28 cellular contexts compared by ENCODE assay signal in the genomic region with DNA sequence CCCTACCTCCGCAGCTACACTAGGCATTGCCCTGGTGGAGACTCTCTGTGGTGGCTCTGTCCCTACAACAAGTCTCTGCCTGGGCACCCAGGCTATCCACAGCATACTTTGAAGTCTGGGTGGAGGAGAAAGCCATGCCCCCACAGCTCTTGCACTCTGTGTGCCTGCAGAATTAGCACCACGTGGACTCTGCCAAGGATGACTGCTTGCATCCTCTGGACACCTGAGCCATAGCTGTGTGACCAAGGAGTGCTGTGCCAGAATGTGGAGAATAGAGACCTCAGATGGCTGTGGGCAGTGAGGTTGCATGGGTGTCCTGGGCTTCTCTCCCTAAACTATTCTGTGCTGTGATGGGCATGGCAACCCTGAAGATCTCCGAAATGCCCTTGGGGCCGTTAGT.
"Had no signal": no experiment of that assay in that cellular context is flagged by ENCODE, and none has a peak within 500 bp of the region (broad histone marks: within the 10 kb centered on the region; RNA-seq: fewer than 3 reads in every experiment).

No MANE protein-coding gene starts in this region.

- H3K4me3 Mint-ChIP-seq: central memory CD8-positive, alpha-beta T cell; effector memory CD8-positive, alpha-beta T cell; memory B cell; mesothelial cell of epicardium; naive B cell; natural killer cell treated with Interleukin-12 subunit alpha and Interleukin-12 subunit beta and Interleukin-15 and Interleukin-18, amount 100 ng/mL, for 72 hours; neural progenitor cell; stimulated activated memory B cell treated with anti-CD40 and anti-IgM and Interleukin-4, amounts not matched to agents 10 μg/mL and 1 μg/mL and 100 μg/mL, for 72 hours had no signal

- H3K27ac Mint-ChIP-seq: effector memory CD8-positive, alpha-beta T cell; memory B cell; mesothelial cell of epicardium; natural killer cell treated with Interleukin-12 subunit alpha and Interleukin-12 subunit beta and Interleukin-15 and Interleukin-18, amount 100 ng/mL, for 72 hours; neural progenitor cell; stimulated activated memory B cell treated with anti-CD40 and anti-IgM and Interleukin-4, amounts not matched to agents 10 μg/mL and 1 μg/mL and 100 μg/mL, for 72 hours had no signal

- H3K27ac ChIP-seq: epithelial cell of prostate, gastrocnemius medialis, neural progenitor cell, prostate gland, right atrium auricular region, skin epidermis, spleen, testis, transverse colon had no signal

- H3K9me3 Mint-ChIP-seq: central memory CD8-positive, alpha-beta T cell; effector memory CD8-positive, alpha-beta T cell; memory B cell; mesothelial cell of epicardium; naive B cell; natural killer cell treated with Interleukin-12 subunit alpha and Interleukin-12 subunit beta and Interleukin-15 and Interleukin-18, amount 100 ng/mL, for 72 hours; stimulated activated memory B cell treated with anti-CD40 and anti-IgM and Interleukin-4, amounts not matched to agents 10 μg/mL and 1 μg/mL and 100 μg/mL, for 72 hours had no signal

- H3K36me3 Mint-ChIP-seq: memory B cell; mesothelial cell of epicardium; naive B cell; natural killer cell treated with Interleukin-12 subunit alpha and Interleukin-12 subunit beta and Interleukin-15 and Interleukin-18, amount 100 ng/mL, for 72 hours; neural progenitor cell; stimulated activated memory B cell treated with anti-CD40 and anti-IgM and Interleukin-4, amounts not matched to agents 10 μg/mL and 1 μg/mL and 100 μg/mL, for 72 hours had no signal

- H3K27me3 ChIP-seq: right atrium auricular region, testis, transverse colon had no signal

- H3K4me1 ChIP-seq: prostate gland, testis had no signal

- ATAC-seq: effector memory CD8-positive, alpha-beta T cell; esophagus mucosa; gastrocnemius medialis; left lobe of liver; mucosa of descending colon; stimulated activated memory B cell treated with anti-CD40 and anti-IgM and Interleukin-4, amounts not matched to agents 10 μg/mL and 1 μg/mL and 100 μg/mL, for 72 hours; stimulated activated naive CD8-positive, alpha-beta T cell treated with anti-CD3 and anti-CD28 coated beads, Interleukin-15, Interleukin-2, amounts not matched to agents 100 U/mL and 50 U/mL, for 24 hours had no signal

- H3K4me3 ChIP-seq: gastrocnemius medialis, lung, mucosa of descending colon, neural progenitor cell, prostate gland, right atrium auricular region, skin epidermis, spleen, testis, transverse colon had no signal

- DNase-seq: cortex of kidney; effector memory CD8-positive, alpha-beta T cell; foreskin fibroblast; gastrocnemius medialis; head of caudate nucleus; kidney; mucosa of descending colon; naive B cell; nucleus accumbens; spleen; stimulated activated CD4-positive, alpha-beta T cell treated with anti-CD3 and anti-CD28 coated beads, Interleukin-4, amount 100 ng/mL, for 4 hours; stimulated activated naive CD8-positive, alpha-beta T cell treated with anti-CD3 and anti-CD28 coated beads, Interleukin-15, Interleukin-2, amounts not matched to agents 100 U/mL and 50 U/mL, for 24 hours; substantia nigra; testis; transverse colon had no signal

- H3K36me3 ChIP-seq: gastrocnemius medialis, neural progenitor cell, prostate gland, right atrium auricular region, spleen, transverse colon had no signal

- H3K9me3 ChIP-seq: gastrocnemius medialis, mucosa of descending colon, prostate gland, right atrium auricular region, spleen, testis, transverse colon had no signal
